Comparison of ENCODE assay signal across 27 cellular contexts in the genomic region with DNA sequence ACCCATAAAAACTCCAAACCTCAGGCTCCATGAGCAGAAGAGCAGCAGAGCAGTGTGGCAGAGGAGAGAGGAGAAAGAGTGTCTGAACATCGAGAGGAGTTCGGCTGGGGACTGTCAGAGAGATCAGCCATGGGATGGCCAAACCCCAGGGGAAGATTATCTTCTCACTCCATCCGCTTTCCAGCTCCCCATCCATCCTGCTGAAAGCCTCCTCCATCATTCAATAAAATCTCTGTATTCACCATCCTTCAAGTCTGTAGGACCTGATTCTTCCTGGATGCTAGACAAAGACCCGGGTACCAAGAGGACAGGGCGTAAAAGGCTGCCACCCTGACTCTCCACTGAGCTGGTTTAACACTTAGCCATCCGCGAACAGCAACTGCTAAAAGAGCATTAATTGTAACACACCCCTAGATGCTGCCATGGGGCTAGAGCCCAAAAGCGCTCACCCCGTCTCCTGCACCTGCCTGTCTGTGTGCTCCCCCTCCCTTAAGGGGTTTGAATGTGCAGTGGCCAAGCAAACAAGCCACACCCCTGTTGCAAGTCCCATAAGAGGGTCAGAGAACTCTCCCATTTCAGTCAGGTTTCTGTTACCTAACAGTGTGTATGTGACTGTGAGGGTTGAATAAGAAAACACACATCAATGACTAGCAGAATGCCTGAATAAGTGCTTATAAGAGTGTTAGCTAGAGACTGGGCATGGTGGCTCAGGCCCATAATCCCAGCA. TPM values are rescaled to one million over a fixed set of nuclear protein-coding genes. Genes with fewer than 3 reads are reported as not detected.
"Had no signal": no experiment of that assay in that cellular context is flagged by ENCODE, and none has a peak within 500 bp of the region (broad histone marks: within the 10 kb centered on the region; RNA-seq: fewer than 3 reads in every experiment).

No MANE protein-coding gene starts in this region.

- ATAC-seq: gastrocnemius medialis; naive thymus-derived CD8-positive, alpha-beta T cell; right cardiac atrium; stimulated activated naive CD8-positive, alpha-beta T cell treated with anti-CD3 and anti-CD28 coated beads, Interleukin-15, amount 100 ng/mL, for 72 hours had no signal

- H3K27me3 ChIP-seq: adrenal gland, body of pancreas, dorsolateral prefrontal cortex, gastrocnemius medialis, hepatocyte, spleen had no signal

- H3K4me3 ChIP-seq: adrenal gland, body of pancreas, coronary artery, dorsolateral prefrontal cortex, gastrocnemius medialis, hepatocyte, spleen had no signal

- H3K9me3 ChIP-seq: adrenal gland, body of pancreas, gastrocnemius medialis, spleen had no signal

- H3K27ac ChIP-seq: adrenal gland, coronary artery, dorsolateral prefrontal cortex, gastrocnemius medialis, spleen, VCaP had no signal

- H3K36me3 ChIP-seq: adrenal gland, gastrocnemius medialis, spleen had no signal

- DNase-seq: activated CD4-positive, alpha-beta T cell treated with anti-CD3 and anti-CD28 coated beads for 4 hours; activated CD4-positive, alpha-beta T cell treated with anti-CD3 and anti-CD28 coated beads, Interleukin-2, amount 50 U/mL, for 4 hours; activated CD8-positive, alpha-beta memory T cell treated with anti-CD3 and anti-CD28 coated beads for 24 hours; activated effector memory CD4-positive, alpha-beta T cell treated with anti-CD3 and anti-CD28 coated beads, Interleukin-2, amount 50 U/mL, for 16 hours; activated naive CD4-positive, alpha-beta T cell treated with anti-CD3 and anti-CD28 coated beads for 36 hours; activated naive CD8-positive, alpha-beta T cell treated with anti-CD3 and anti-CD28 coated beads for 36 hours; activated T-cell treated with anti-CD3 and anti-CD28 coated beads, Interleukin-2, amount 50 U/mL, for 1 hour; adrenal gland; aorta; body of pancreas; cerebellar nuclear complex; dorsolateral prefrontal cortex; effector memory CD4-positive, alpha-beta T cell; gastrocnemius medialis; islet precursor cell; mesenchymal stem cell; naive thymus-derived CD8-positive, alpha-beta T cell; posterior cingulate gyrus; right cardiac atrium; spleen; stimulated activated naive CD8-positive, alpha-beta T cell treated with anti-CD3 and anti-CD28 coated beads, Interleukin-15, amount 100 ng/mL, for 72 hours; substantia nigra had no signal

RNA-seq across cellular contexts. Expression of a gene that starts 13.9 kb away (rescaled TPM):
- total RNA-seq: activated naive CD4-positive, alpha-beta T cell treated with anti-CD3 and anti-CD28 coated beads for 36 hours; activated naive CD8-positive, alpha-beta T cell treated with anti-CD3 and anti-CD28 coated beads for 36 hours; activated T-helper 1 cell treated with anti-CD3 and anti-CD28 coated beads, Interleukin-12 subunit alpha, Interleukin-12 subunit beta, Interleukin-2, Interleukin-4 antibody, amounts not matched to agents 30 ng/mL and 10 ng/mL and 1 ng/mL, durations not matched to agents 14 hours and 24 hours and 36 hours; T-helper 1 cell treated with Interleukin-12 subunit alpha and Interleukin-12 subunit beta and Interleukin-4 antibody, amounts not matched to agents 30 ng/mL and 1 ng/mL, for 36 hours had no signal
